8 cellular contexts compared by ENCODE assay signal in the genomic region with DNA sequence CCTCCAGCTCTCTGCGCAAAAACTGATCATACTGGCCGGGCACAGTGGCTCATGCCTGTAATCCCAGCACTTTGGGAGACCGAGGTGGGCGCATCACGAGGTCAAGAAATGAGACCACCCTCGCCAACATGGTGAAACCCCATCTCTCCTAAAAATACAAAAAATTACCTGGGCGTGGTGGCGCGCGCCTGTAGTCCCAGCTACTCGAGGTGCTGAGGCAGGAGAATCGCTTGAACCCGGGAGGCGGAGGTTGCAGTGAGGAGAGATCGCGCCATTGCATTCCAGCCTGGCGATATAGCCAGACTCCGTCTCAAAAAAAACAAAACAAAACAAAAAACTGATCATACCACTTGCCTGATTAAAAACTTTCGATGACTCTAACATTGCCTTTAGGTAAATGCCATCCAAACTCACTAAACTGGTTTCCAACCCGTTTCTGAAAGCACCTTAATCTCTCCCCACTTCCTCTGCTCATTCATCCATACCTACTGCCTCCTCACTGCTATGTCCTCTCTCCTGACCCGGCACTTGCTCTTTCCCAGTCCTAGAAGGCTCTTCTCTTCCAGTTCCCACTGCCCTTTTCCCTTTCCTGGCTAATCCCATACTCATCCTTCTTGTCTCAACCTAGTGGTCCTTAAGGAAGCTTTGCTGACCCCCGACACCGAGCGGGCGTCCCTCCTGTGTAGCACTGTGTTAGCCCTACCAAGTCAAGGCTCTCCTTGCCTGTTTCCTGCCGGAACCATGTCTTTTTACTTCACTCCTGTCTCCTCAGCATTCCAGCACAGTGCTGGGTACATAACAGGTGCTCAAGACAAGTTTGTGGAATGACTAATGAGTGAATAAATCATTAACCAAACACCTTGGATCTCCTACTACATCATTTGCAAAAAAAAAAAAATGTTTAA. TPM values are rescaled to one million over a fixed set of nuclear protein-coding genes. Genes with fewer than 3 reads are reported as not detected.
DNase-seq lines count a peak whose midpoint lies in the region; ATAC-seq and TF ChIP-seq lines count a peak whose summit lies in the region.

No MANE protein-coding gene starts in this region.

- H3K9ac ChIP-seq in BLaER1 treated with 17β-estradiol and CSF1 and Interleukin-3, amounts not matched to agents 10 nM and 100 nM: peak overlapping the region; percentile 94 to 99 (median 97); a peak in 19 of 22 replicates

- in situ Hi-C loops in G401 (cut with HindIII; ENCODE audit: low sequenced_read_pairs): no loop called here

- H3K9me3 ChIP-seq in BLaER1 treated with 17β-estradiol and CSF1 and Interleukin-3, amounts not matched to agents 10 nM and 100 nM (replicated peaks in 1 of 11): peaks cover 0 to 19% (median 14%) of the 10 kb centered on the region in 11 experiments; a peak in 19 of 22 replicates
- H3K9me3 ChIP-seq in adrenal gland (replicated peaks in 1 of 3): no peaks in the 10 kb centered on the region
- no peaks in the 10 kb centered on the region for H3K9me3 ChIP-seq in upper lobe of left lung

- TF ChIP-seq CTCF in adrenal gland (IDR thresholded peaks at IDR 0.05): no peak
- TF ChIP-seq CTCF in upper lobe of left lung (IDR thresholded peaks at IDR 0.05): no peak

- intact Hi-C loops in adrenal gland (cut with DNase I): no loop called here

- peak overlapping the region; percentile 73 to 98 (median 89) for H3K4me2 ChIP-seq in BLaER1 treated with 17β-estradiol and CSF1 and Interleukin-3, amounts not matched to agents 10 nM and 100 nM

- WGBS in adrenal gland, 4 donors: 91 to 92% (median 91%) methylated on average over 26 of the region's 26 CpGs
- 84 to 85% methylated on average over 26 of the region's 26 CpGs for WGBS in upper lobe of left lung, 2 donors

- DNase-seq in adrenal gland (peak in 3 of 7 donors; percentile 15 to 55 (median 33)), kidney tubule cell (ENCODE audit: low spot score) (peak; percentile 95), upper lobe of left lung (peak; percentile 37 to 39), NCI-H2081 treated with DMSO at 0.1 percent for 48 hours (lab: John Stamatoyannopoulos, UW) (no peak), G401 (ENCODE audit: low spot score) (no peak)

- H3K4me1 ChIP-seq in BLaER1 treated with 17β-estradiol and CSF1 and Interleukin-3, amounts not matched to agents 10 nM and 100 nM: peaks cover 22 to 66% (median 28%) of the 10 kb centered on the region in 10 experiments
- H3K4me1 ChIP-seq in adrenal gland (replicated peaks in 1 of 2) (peaks cover 8 to 38% of the 10 kb centered on the region in 2 donors), upper lobe of left lung (peaks cover 21 to 44% (median 32%) of the 10 kb centered on the region in 4 donors)

- peaks cover 0 to 3% (median 0%) of the 10 kb centered on the region in 11 experiments; a peak in 2 of 22 replicates for H4K20me1 ChIP-seq in BLaER1 treated with 17β-estradiol and CSF1 and Interleukin-3, amounts not matched to agents 10 nM and 100 nM

- peak; percentile 28 for ATAC-seq in GM19438 (IDR thresholded peaks at IDR 0.05; ENCODE audit: low read depth, unreplicated experiment)
- ATAC-seq in HG03432 (IDR thresholded peaks at IDR 0.05; ENCODE audit: unreplicated experiment): peak; percentile 31
- peak; percentile 26 to 80 for ATAC-seq in upper lobe of left lung (ENCODE audit: low FRiP score in 2 of 2)

- H3K27me3 ChIP-seq in BLaER1 treated with 17β-estradiol and CSF1 and Interleukin-3, amounts not matched to agents 10 nM and 100 nM: no peaks in the 10 kb centered on the region
- H3K27me3 ChIP-seq in adrenal gland (no peaks in the 10 kb centered on the region), upper lobe of left lung (no peaks in the 10 kb centered on the region)

- peaks cover 5 to 18% (median 15%) of the 10 kb centered on the region in 11 experiments; a peak in 21 of 22 replicates for H3K36me3 ChIP-seq in BLaER1 treated with 17β-estradiol and CSF1 and Interleukin-3, amounts not matched to agents 10 nM and 100 nM
- no peaks in the 10 kb centered on the region for H3K36me3 ChIP-seq in adrenal gland (replicated peaks in 1 of 2)
- H3K36me3 ChIP-seq in upper lobe of left lung: no peaks in the 10 kb centered on the region

- peak overlapping the region; percentile 92 to 98 (median 96); a peak in 20 of 22 replicates for H3K27ac ChIP-seq in BLaER1 treated with 17β-estradiol and CSF1 and Interleukin-3, amounts not matched to agents 10 nM and 100 nM
- peak overlapping the region; percentile 6 to 96 (median 92) for H3K27ac ChIP-seq in adrenal gland
- H3K27ac ChIP-seq in upper lobe of left lung: peak overlapping the region; percentile 91 to 97 (median 96)

- TF ChIP-seq EP300 in upper lobe of left lung (IDR thresholded peaks at IDR 0.05): no peak

- H3K4me3 ChIP-seq in BLaER1 treated with 17β-estradiol and CSF1 and Interleukin-3, amounts not matched to agents 10 nM and 100 nM: peak overlapping the region; percentile 76 to 99 (median 94)
- H3K4me3 ChIP-seq in adrenal gland (peak overlapping the region in 2 of 4 donors; percentile 69 to 85), upper lobe of left lung (peak overlapping the region in 3 of 4 donors; percentile 58 to 85 (median 74))

- TF ChIP-seq POLR2A in adrenal gland (IDR thresholded peaks at IDR 0.05) (no peak), upper lobe of left lung (IDR thresholded peaks at IDR 0.05) (peak in 1 of 4 donors; percentile 29)

RNA-seq across cellular contexts. Expression of gene MIOS, which starts 0.7 kb away (rescaled TPM):
- 10 to 100 TPM; 15.5 to 51.3 (median 24.7) TPM for total RNA-seq in adrenal gland
- polyA plus RNA-seq in adrenal gland: 10 to 100 TPM in 2 of 3 donors, 1 to 10 TPM in 1; 8.7 to 28.0 (median 15.1) TPM
- total RNA-seq in upper lobe of left lung: 10 to 100 TPM; 14.0 to 47.6 (median 27.7) TPM
- total RNA-seq in G401 (2014; rRNA removed; shearing (Covaris generic)): 188 and 224 TPM in 2 replicates

RNA-seq across cellular contexts. Expression of gene COL28A1, which starts 30.3 kb away (rescaled TPM):
- total RNA-seq in adrenal gland (1 to 10 TPM in 6 of 8 donors, under 1 TPM in 2; 0.66 to 6.2 (median 1.8) TPM), upper lobe of left lung (10 to 100 TPM in 1 of 6 donors, 1 to 10 TPM in 5; 1.5 to 14.7 (median 4.3) TPM)
- polyA plus RNA-seq in adrenal gland: 10 to 100 TPM in 1 of 3 donors, 1 to 10 TPM in 2; 3.6 to 16.0 (median 6.7) TPM
- not detected in 2 replicates for total RNA-seq in G401 (2014; rRNA removed; shearing (Covaris generic))

Comparison
In these comparisons a context has a peak if more than half of its experiments do, and no peak if none do; other contexts are left out.
1. DNase-seq: peak in kidney tubule cell (single experiment) and upper lobe of left lung (2 of 2); none in NCI-H2081 treated with DMSO at 0.1 percent for 48 hours (single experiment) and G401 (single experiment).
2. Peak in every context shown above with its lines, with median percentiles within 50 percentile points of each other: H3K27ac ChIP-seq and ATAC-seq.